22 cellular contexts compared by ENCODE assay signal in the genomic region with DNA sequence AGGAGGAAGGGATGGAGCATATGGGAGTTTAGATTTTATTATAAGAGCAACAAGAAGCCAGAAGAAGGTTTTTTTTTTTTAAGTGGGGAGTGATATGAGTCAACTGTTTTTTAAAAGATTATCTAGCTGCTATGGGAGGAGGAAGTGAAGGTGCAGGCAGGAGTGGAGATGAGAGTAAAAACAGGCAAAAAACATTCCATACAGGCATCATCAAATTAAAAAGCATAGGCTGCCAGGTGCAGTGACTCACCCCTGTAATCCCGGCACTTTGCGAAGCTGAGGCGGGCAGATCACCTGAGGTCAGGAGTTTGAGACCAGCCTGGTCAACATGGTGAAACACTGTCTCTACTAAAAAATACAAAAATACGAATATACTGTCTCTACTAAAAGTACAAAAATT.
"Had no signal": no experiment of that assay in that cellular context is flagged by ENCODE, and none has a peak within 500 bp of the region (broad histone marks: within the 10 kb centered on the region; RNA-seq: fewer than 3 reads in every experiment).

No MANE protein-coding gene starts in this region.

- H3K4me2 ChIP-seq: KMS-11, SK-N-SH had no signal

- H3K9ac ChIP-seq: KMS-11, SK-N-SH had no signal

- H3K9me3 ChIP-seq: SK-N-SH had no signal

- ATAC-seq: K562, Panc1, PC-3 had no signal

- DNase-seq: Kasumi-1, MM.1S, NCI-H1092 treated with DMSO at 0.1 percent for 48 hours, NCI-H1436, NCI-H187, NCI-H2029, NCI-H2081 treated with DMSO at 0.1 percent for 48 hours, NCI-H2171, NCI-H226, NCI-H446, NCI-H510A, NCI-H524 treated with DMSO at 0.1 percent for 48 hours, NCI-H69, NCI-H774, PC-3, SHP77, SK-N-SH, SW 1271 had no signal

- H3K27ac ChIP-seq: KMS-11, RWPE1 had no signal

- H3K4me3 ChIP-seq: K562 had no signal
